15 cellular contexts compared by ENCODE assay signal in the genomic region with DNA sequence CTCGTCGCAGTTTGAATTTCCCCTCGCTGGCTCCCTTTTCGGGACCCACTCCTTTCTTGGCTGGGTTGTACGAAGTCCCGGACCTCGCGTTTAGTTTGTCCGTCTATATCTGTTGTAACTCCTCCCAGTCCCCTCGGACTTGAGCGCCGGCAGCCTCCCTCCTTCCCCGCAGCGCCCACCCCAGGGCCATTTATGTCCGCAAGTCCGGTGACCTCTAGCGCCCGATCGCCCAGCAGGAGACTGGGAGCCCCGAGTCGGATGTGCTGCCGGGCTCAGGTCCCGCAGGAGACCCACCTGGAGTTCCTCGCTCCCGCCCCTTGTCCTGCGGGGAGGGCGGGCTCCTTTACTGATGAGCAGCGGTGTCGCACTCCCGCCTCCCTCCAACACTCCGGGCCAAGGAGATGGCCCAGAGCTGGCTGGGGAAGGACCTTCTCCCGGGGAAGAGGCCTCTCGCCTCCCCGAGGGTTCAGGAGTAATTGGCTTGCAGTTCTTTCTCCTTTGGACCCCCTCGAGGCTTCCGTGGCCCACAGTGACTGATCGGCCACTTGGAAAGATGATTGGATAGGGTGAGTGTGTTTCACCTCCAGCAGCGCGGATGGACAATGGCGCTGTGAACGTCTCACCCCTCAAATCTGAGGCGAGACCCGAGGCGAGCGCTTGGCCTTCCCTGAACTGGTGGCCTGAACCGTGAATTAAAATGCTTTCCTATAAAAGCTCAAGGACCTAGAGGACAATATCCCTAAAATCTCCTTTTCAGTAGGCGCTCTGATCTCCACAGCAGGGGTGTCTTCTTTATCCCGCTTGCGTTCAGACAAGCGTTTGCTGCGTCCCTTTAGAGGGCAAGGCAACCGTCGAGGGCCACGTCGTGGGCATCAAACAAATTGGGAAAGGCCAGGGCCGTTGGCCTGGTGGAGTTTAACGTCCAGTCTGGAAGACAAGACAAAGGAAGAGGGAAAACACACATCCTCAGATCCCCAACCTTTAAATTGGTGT. TPM values are rescaled to one million over a fixed set of nuclear protein-coding genes. Genes with fewer than 3 reads are reported as not detected.
A peak's percentile ranks its signal among the peaks of the same experiment; 100 is the strongest.
DNase-seq lines count a peak whose midpoint lies in the region; ATAC-seq and TF ChIP-seq lines count a peak whose summit lies in the region.
"Had no signal": no experiment of that assay in that cellular context is flagged by ENCODE, and none has a peak within 500 bp of the region (broad histone marks: within the 10 kb centered on the region; RNA-seq: fewer than 3 reads in every experiment).

No MANE protein-coding gene starts in this region.

- H3K9ac ChIP-seq in HUES48 (ENCODE audit: low read depth, low read length) = no peak overlapping the region

- no peak overlapping the region for H3K27ac Mint-ChIP-seq in CD4-positive, alpha-beta T cell
- H3K27ac Mint-ChIP-seq in glutamatergic neuron (ENCODE audit: unreplicated experiment) (no peak overlapping the region), osteocyte (ENCODE audit: unreplicated experiment) (no peak overlapping the region)
- H3K27ac Mint-ChIP-seq: activated T-helper 2 cell treated with anti-CD3 and anti-CD28 coated beads, Interferon-gamma antibody, Interleukin-2, Interleukin-4, amounts not matched to agents 10 μg/mL and 5 μg/mL and 100 μg/mL, durations not matched to agents 14 hours and 24 hours and 36 hours; CD14-positive monocyte had no signal

- peaks cover 22% of the 10 kb centered on the region for H3K4me1 Mint-ChIP-seq in CD4-positive, alpha-beta T cell (ENCODE audit: low read depth)
- H3K4me1 Mint-ChIP-seq in glutamatergic neuron (ENCODE audit: low read depth, unreplicated experiment) (peaks cover 4% of the 10 kb centered on the region), osteocyte (ENCODE audit: unreplicated experiment) (peaks cover 14% of the 10 kb centered on the region)

- no peaks in the 10 kb centered on the region for H3K36me3 ChIP-seq in HUES48 (ENCODE audit: control insufficient read depth, insufficient read depth, low read length)
- H3K36me3 ChIP-seq: breast epithelium, stomach had no signal

- H3K9me3 ChIP-seq in CD4-positive, alpha-beta T cell (ENCODE audit: control insufficient read depth, low read length) = no peaks in the 10 kb centered on the region
- H3K9me3 ChIP-seq in HUES48 (ENCODE audit: control insufficient read depth, insufficient read depth, low read length) = no peaks in the 10 kb centered on the region
- H3K9me3 ChIP-seq: breast epithelium had no signal

- H3K9me3 Mint-ChIP-seq in CD4-positive, alpha-beta T cell = no peaks in the 10 kb centered on the region
- peaks cover 3% of the 10 kb centered on the region for H3K9me3 Mint-ChIP-seq in glutamatergic neuron (ENCODE audit: unreplicated experiment)
- H3K9me3 Mint-ChIP-seq in osteocyte (ENCODE audit: unreplicated experiment) = no peaks in the 10 kb centered on the region
- H3K9me3 Mint-ChIP-seq: activated T-helper 2 cell treated with anti-CD3 and anti-CD28 coated beads, Interferon-gamma antibody, Interleukin-2, Interleukin-4, amounts not matched to agents 10 μg/mL and 5 μg/mL and 100 μg/mL, durations not matched to agents 14 hours and 24 hours and 36 hours had no signal

- DNase-seq in CD4-positive, alpha-beta T cell = no peak
- peak; percentile 32 for DNase-seq in glutamatergic neuron
- no peak for DNase-seq in osteocyte (ENCODE audit: extremely low spot score, unreplicated experiment)
- DNase-seq in NCI-H1694 treated with DMSO at 0.1 percent for 48 hours (lab: John Stamatoyannopoulos, UW) = no peak
- DNase-seq in cerebellum (ENCODE audit: low spot score) = no peak
- DNase-seq in NCI-H526 (lab: John Stamatoyannopoulos, UW) = no peak
- DNase-seq: hippocampal formation; stimulated activated CD4-positive, alpha-beta T cell treated with anti-CD3 and anti-CD28 coated beads, Interleukin-4, amount 100 ng/mL, for 4 hours; stomach had no signal

- no peak overlapping the region for H3K27ac ChIP-seq in CD4-positive, alpha-beta T cell (ENCODE audit: low read depth, low read length)
- no peak overlapping the region for H3K27ac ChIP-seq in HUES48 (ENCODE audit: low read depth, low read length)
- H3K27ac ChIP-seq: breast epithelium, epithelial cell of prostate, stomach had no signal

- H3K27me3 Mint-ChIP-seq in CD4-positive, alpha-beta T cell = peaks cover 84% of the 10 kb centered on the region
- peaks cover 21% of the 10 kb centered on the region for H3K27me3 Mint-ChIP-seq in glutamatergic neuron (ENCODE audit: unreplicated experiment)
- H3K27me3 Mint-ChIP-seq in osteocyte (ENCODE audit: unreplicated experiment) = peaks cover 85% of the 10 kb centered on the region

- no peak for ATAC-seq in CD4-positive, alpha-beta T cell (ENCODE audit: poor library complexity)

- H3K27me3 ChIP-seq in CD4-positive, alpha-beta T cell (ENCODE audit: control insufficient read depth, insufficient read depth, low read length) = peaks cover 91% of the 10 kb centered on the region
- H3K27me3 ChIP-seq in HUES48 (ENCODE audit: control insufficient read depth, insufficient read depth, low read length) = peaks cover 100% of the 10 kb centered on the region

- CTCF ChIA-PET in CD4-positive, alpha-beta T cell (lab: Charles Lee) = no interaction called here

- POLR2A ChIA-PET in CD4-positive, alpha-beta T cell (lab: Charles Lee) = no interaction called here

- H3K36me3 Mint-ChIP-seq in CD4-positive, alpha-beta T cell (ENCODE audit: low read depth) = no peaks in the 10 kb centered on the region
- H3K36me3 Mint-ChIP-seq in glutamatergic neuron (ENCODE audit: unreplicated experiment) (no peaks in the 10 kb centered on the region), osteocyte (ENCODE audit: unreplicated experiment) (no peaks in the 10 kb centered on the region)

- peak overlapping the region; percentile 69 for H3K4me3 ChIP-seq in HUES48 (ENCODE audit: low read depth, low read length)

- no peak for TF ChIP-seq CTCF in CD4-positive, alpha-beta T cell (IDR thresholded peaks at IDR 0.05)
- TF ChIP-seq CTCF in glutamatergic neuron (IDR thresholded peaks at IDR 0.05; ENCODE audit: partially characterized antibody, unreplicated experiment) (no peak), osteocyte (IDR thresholded peaks at IDR 0.05) (no peak)

- intact Hi-C loops in CD4-positive, alpha-beta T cell (cut with DNase I, micrococcal nuclease) = no loop called here

- peaks cover 36% of the 10 kb centered on the region for H3K4me1 ChIP-seq in HUES48 (ENCODE audit: control insufficient read depth, insufficient read depth, low read length)
- H3K4me1 ChIP-seq: breast epithelium had no signal

- H3K4me3 Mint-ChIP-seq in CD4-positive, alpha-beta T cell = peak overlapping the region; percentile 2
- H3K4me3 Mint-ChIP-seq in glutamatergic neuron (ENCODE audit: unreplicated experiment) (peak overlapping the region; percentile 70), osteocyte (ENCODE audit: unreplicated experiment) (peak overlapping the region; percentile 47)

RNA-seq across cellular contexts. Expression of a gene that starts 1.0 kb away (rescaled TPM):
- total RNA-seq in CD4-positive, alpha-beta T cell = not detected
- total RNA-seq in glutamatergic neuron (ENCODE audit: unreplicated experiment) (not detected), osteocyte (not detected in 2 replicates), cerebellum (2.0 TPM)
- total RNA-seq: activated T-helper 2 cell treated with anti-CD3 and anti-CD28 coated beads, Interferon-gamma antibody, Interleukin-2, Interleukin-4, amounts not matched to agents 10 μg/mL and 5 μg/mL and 100 μg/mL, durations not matched to agents 14 hours and 24 hours and 36 hours; breast epithelium; H4; stomach had no signal

RNA-seq across cellular contexts. Expression of a gene that starts 44.2 kb away (rescaled TPM):
- not detected for total RNA-seq in CD4-positive, alpha-beta T cell
- not detected for total RNA-seq in glutamatergic neuron (ENCODE audit: unreplicated experiment)
- not detected in 2 replicates for total RNA-seq in osteocyte
- 14.8 TPM for total RNA-seq in cerebellum
- total RNA-seq: activated T-helper 2 cell treated with anti-CD3 and anti-CD28 coated beads, Interferon-gamma antibody, Interleukin-2, Interleukin-4, amounts not matched to agents 10 μg/mL and 5 μg/mL and 100 μg/mL, durations not matched to agents 14 hours and 24 hours and 36 hours; breast epithelium; H4; stomach had no signal

RNA-seq across cellular contexts. Expression of a gene that starts 54.3 kb away (rescaled TPM):
- not detected for total RNA-seq in CD4-positive, alpha-beta T cell
- not detected for total RNA-seq in glutamatergic neuron (ENCODE audit: unreplicated experiment)
- total RNA-seq in osteocyte = not detected in 2 replicates
- total RNA-seq in cerebellum = not detected
- total RNA-seq: activated T-helper 2 cell treated with anti-CD3 and anti-CD28 coated beads, Interferon-gamma antibody, Interleukin-2, Interleukin-4, amounts not matched to agents 10 μg/mL and 5 μg/mL and 100 μg/mL, durations not matched to agents 14 hours and 24 hours and 36 hours; H4 had no signal

Comparison
In these comparisons a context has a peak if more than half of its experiments do, and no peak if none do; other contexts are left out.
1. H3K4me3 Mint-ChIP-seq: peak in every context shown above with its lines; median percentile 70 in glutamatergic neuron; 47 in osteocyte; 2 in CD4-positive, alpha-beta T cell.
2. RNA of a gene that starts 44.2 kb away (total RNA-seq): 14.8 TPM in cerebellum (single experiment); not detected in CD4-positive, alpha-beta T cell, not detected in glutamatergic neuron (single experiment) and not detected in osteocyte; every median in the first group is over 10 times any median in the second.